In genomic region chr18:62829936-62830335, GRCh38 we compare ENCODE assay signal across 22 cellular contexts.
DNase-seq lines count a peak whose midpoint lies in the region; ATAC-seq and TF ChIP-seq lines count a peak whose summit lies in the region.
"Had no signal": no experiment of that assay in that cellular context is flagged by ENCODE, and none has a peak within 500 bp of the region (broad histone marks: within the 10 kb centered on the region; RNA-seq: fewer than 3 reads in every experiment).

No MANE protein-coding gene starts in this region.

- no peak overlapping the region; the same call in 2 of the 3 replicates for H2BK15ac ChIP-seq in IMR-90 (ENCODE audit: low read depth, low read length)

- peaks cover 3% of the 10 kb centered on the region; the same call in 1 of the 2 replicates for H3K9me1 ChIP-seq in IMR-90 (ENCODE audit: insufficient read depth, low read length)

- no peak overlapping the region for H3K4me2 ChIP-seq in IMR-90 (ENCODE audit: low read depth, low read length)
- H3K4me2 ChIP-seq: KMS-11 had no signal

- no peak overlapping the region for H3K9ac ChIP-seq in IMR-90 (ENCODE audit: low read depth, low read length)
- H3K9ac ChIP-seq: KMS-11 had no signal

- no peak for TF ChIP-seq CTCF in IMR-90 (conservative IDR thresholded peaks at IDR 0.05; ENCODE audit: low read depth, low read length)
- TF ChIP-seq CTCF in brain microvascular endothelial cell (IDR thresholded peaks at IDR 0.05; ENCODE audit: low read depth, low read length, missing control alignments): no peak

- no peak overlapping the region for H2AK9ac ChIP-seq in IMR-90 (replicated peaks; ENCODE audit: low read depth, low read length, poor library complexity)

- H4K91ac ChIP-seq in IMR-90 (ENCODE audit: insufficient read depth, low read depth, low read length): no peak overlapping the region

- in situ Hi-C loops in IMR-90 (cut with MboI; ENCODE audit: low sequenced_read_pairs): no loop called here
- in situ Hi-C loops in brain microvascular endothelial cell (cut with HindIII; ENCODE audit: low pct_ligation_motif_present, low sequenced_read_pairs): no loop called here

- intact Hi-C loops in IMR-90 (cut with micrococcal nuclease): no loop called here
- intact Hi-C loops in activated T-helper 1 cell treated with anti-CD3 and anti-CD28 coated beads, Interleukin-12 subunit alpha, Interleukin-12 subunit beta, Interleukin-2, Interleukin-4 antibody, amounts not matched to agents 30 ng/mL and 10 ng/mL and 1 ng/mL, durations not matched to agents 14 hours and 24 hours and 36 hours (cut with micrococcal nuclease): no loop called here

- no peak overlapping the region for H2BK5ac ChIP-seq in IMR-90 (ENCODE audit: low read depth, low read length, poor library complexity, severe bottlenecking)

- H3K27me3 ChIP-seq in IMR-90 (ENCODE audit: control insufficient read depth, insufficient read depth, low read length) (no peaks in the 10 kb centered on the region), brain microvascular endothelial cell (replicated peaks) (no peaks in the 10 kb centered on the region)
- H3K27me3 ChIP-seq: BE2C, Peyer's patch had no signal

- peaks cover 0 to 23% of the 10 kb centered on the region in 2 experiments; a peak in 3 of 4 replicates for H3K79me1 ChIP-seq in IMR-90 (ENCODE audit: low read depth in 1 of 2, low read length in 2 of 2)

- H3K4me1 ChIP-seq in IMR-90 (ENCODE audit: control insufficient read depth, insufficient read depth, low read length): peaks cover 1% of the 10 kb centered on the region; the same call in 1 of the 2 replicates
- H3K4me1 ChIP-seq: BE2C had no signal

- H2AK5ac ChIP-seq in IMR-90 (ENCODE audit: low read depth, low read length): 0 out of 2 replicates have a peak overlapping the region, but pooled peaks have one; percentile 10

- BruUV-seq in IMR-90 (replicated peaks; lab: Mats Ljungman, UMichigan): no TSS peak

- peaks cover 8% of the 10 kb centered on the region for H3K4me1 Mint-ChIP-seq in activated T-helper 1 cell treated with anti-CD3 and anti-CD28 coated beads, Interleukin-12 subunit alpha, Interleukin-12 subunit beta, Interleukin-2, Interleukin-4 antibody, amounts not matched to agents 30 ng/mL and 10 ng/mL and 1 ng/mL, durations not matched to agents 14 hours and 24 hours and 36 hours (ENCODE audit: low read depth)
- H3K4me1 Mint-ChIP-seq in activated CD8-positive, alpha-beta memory T cell treated with anti-CD3 and anti-CD28 coated beads, Interleukin-2, amount 10 ng/mL, durations not matched to agents 7 days and 5 days: peaks cover 5% of the 10 kb centered on the region

- TF ChIP-seq RAD21 in IMR-90 (IDR thresholded peaks at IDR 0.05; ENCODE audit: low read length): no peak

- no peak overlapping the region for H3K56ac ChIP-seq in IMR-90 (ENCODE audit: extremely low read depth, insufficient read depth, low read length)

- CTCF ChIA-PET in IMR-90 (lab: Yijun Ruan, JAX): interaction anchor here (0.9 kb wide), 1 partner anchor 115 kb away, joined by 3 read pairs; the partner anchor contains the start of gene PHLPP1
- CTCF ChIA-PET in activated CD8-positive, alpha-beta memory T cell treated with anti-CD3 and anti-CD28 coated beads, Interleukin-2, amount 10 ng/mL, durations not matched to agents 7 days and 5 days (lab: Charles Lee): no interaction called here

- no peaks in the 10 kb centered on the region for H3K9me3 ChIP-seq in IMR-90 (ENCODE audit: control insufficient read depth, insufficient read depth, low read length)
- H3K9me3 ChIP-seq: BE2C, Peyer's patch had no signal

- 35% methylated on average over 5 of the region's 7 CpGs; no CpG with 5 or more reads in 1 of the 2 experiments for WGBS in IMR-90 (ENCODE audit: extremely low coverage in 2 of 2, insufficient read length in 1 of 2), 2 experiments

- dilution Hi-C loops in IMR-90 (cut with HindIII; ENCODE audit: low sequenced_read_pairs, unreplicated experiment): no loop called here

- H4K8ac ChIP-seq in IMR-90 (ENCODE audit: low read depth in 2 of 2, low read length in 2 of 2): no peak overlapping the region

- H3K4me3 Mint-ChIP-seq in activated T-helper 1 cell treated with anti-CD3 and anti-CD28 coated beads, Interleukin-12 subunit alpha, Interleukin-12 subunit beta, Interleukin-2, Interleukin-4 antibody, amounts not matched to agents 30 ng/mL and 10 ng/mL and 1 ng/mL, durations not matched to agents 14 hours and 24 hours and 36 hours: no peak overlapping the region
- H3K4me3 Mint-ChIP-seq in activated CD8-positive, alpha-beta memory T cell treated with anti-CD3 and anti-CD28 coated beads, Interleukin-2, amount 10 ng/mL, durations not matched to agents 7 days and 5 days: no peak overlapping the region
- H3K4me3 Mint-ChIP-seq: T-cell had no signal

- H3K18ac ChIP-seq in IMR-90 (ENCODE audit: low read depth, low read length): no peak overlapping the region

- peak; percentile 57 for DNase-seq in EH (ENCODE audit: low read depth)
- peak; percentile 86 for DNase-seq in IMR-90
- DNase-seq in brain microvascular endothelial cell: peak; percentile 63
- DNase-seq in islet precursor cell: peak; percentile 83
- DNase-seq in activated T-helper 1 cell treated with anti-CD3 and anti-CD28 coated beads, Interleukin-12 subunit alpha, Interleukin-12 subunit beta, Interleukin-2, Interleukin-4 antibody, amounts not matched to agents 30 ng/mL and 10 ng/mL and 1 ng/mL, durations not matched to agents 14 hours and 24 hours and 36 hours (ENCODE audit: low spot score): no peak
- no peak for DNase-seq in activated CD8-positive, alpha-beta memory T cell treated with anti-CD3 and anti-CD28 coated beads, Interleukin-2, amount 10 ng/mL, durations not matched to agents 7 days and 5 days
- DNase-seq: BE2C; COR-L47; DMS 273 treated with DMSO at 0.1 percent for 48 hours; DMS79 treated with DMSO at 0.1 percent for 48 hours; H7; NCI-H1092 treated with DMSO at 0.1 percent for 48 hours; NCI-H146; NCI-H2029; NCI-H226; NCI-H510A treated with DMSO at 0.1 percent for 48 hours; NCI-H774; NK-92 treated with Interleukin-12 subunit alpha and Interleukin-12 subunit beta, amount 100 ng/mL, for 24 hours; Peyer's patch; T-cell had no signal

- no peaks in the 10 kb centered on the region for H3K9me3 Mint-ChIP-seq in activated T-helper 1 cell treated with anti-CD3 and anti-CD28 coated beads, Interleukin-12 subunit alpha, Interleukin-12 subunit beta, Interleukin-2, Interleukin-4 antibody, amounts not matched to agents 30 ng/mL and 10 ng/mL and 1 ng/mL, durations not matched to agents 14 hours and 24 hours and 36 hours
- H3K9me3 Mint-ChIP-seq in activated CD8-positive, alpha-beta memory T cell treated with anti-CD3 and anti-CD28 coated beads, Interleukin-2, amount 10 ng/mL, durations not matched to agents 7 days and 5 days (ENCODE audit: low read depth): no peaks in the 10 kb centered on the region
- H3K9me3 Mint-ChIP-seq: T-cell had no signal

- POLR2A ChIA-PET in IMR-90 (lab: Charles Lee; ENCODE audit: unreplicated experiment): no interaction called here

- H2BK20ac ChIP-seq in IMR-90 (ENCODE audit: low read depth, low read length): peak overlapping the region; percentile 41

- H3K27ac ChIP-seq in IMR-90 (ENCODE audit: insufficient read depth, low read length): no peak overlapping the region
- H3K27ac ChIP-seq in brain microvascular endothelial cell: peak overlapping the region; percentile 28
- H3K27ac ChIP-seq: KMS-11, Peyer's patch had no signal

- H3K4me3 ChIP-seq in IMR-90 (ENCODE audit: insufficient read depth, low read depth, low read length): no peak overlapping the region
- no peak overlapping the region for H3K4me3 ChIP-seq in brain microvascular endothelial cell (ENCODE audit: low read depth, low read length)
- H3K4me3 ChIP-seq: Peyer's patch had no signal

- no peak overlapping the region for H3K14ac ChIP-seq in IMR-90 (replicated peaks; ENCODE audit: low read depth, low read length)

- H4K5ac ChIP-seq in IMR-90 (ENCODE audit: low read depth, low read length): no peak overlapping the region

- no peaks in the 10 kb centered on the region for H4K20me1 ChIP-seq in IMR-90 (ENCODE audit: insufficient read depth, low read length)

- H3K27ac Mint-ChIP-seq in activated T-helper 1 cell treated with anti-CD3 and anti-CD28 coated beads, Interleukin-12 subunit alpha, Interleukin-12 subunit beta, Interleukin-2, Interleukin-4 antibody, amounts not matched to agents 30 ng/mL and 10 ng/mL and 1 ng/mL, durations not matched to agents 14 hours and 24 hours and 36 hours: no peak overlapping the region
- H3K27ac Mint-ChIP-seq in activated CD8-positive, alpha-beta memory T cell treated with anti-CD3 and anti-CD28 coated beads, Interleukin-2, amount 10 ng/mL, durations not matched to agents 7 days and 5 days: no peak overlapping the region
- H3K27ac Mint-ChIP-seq: T-cell had no signal

- H3K27me3 Mint-ChIP-seq in activated T-helper 1 cell treated with anti-CD3 and anti-CD28 coated beads, Interleukin-12 subunit alpha, Interleukin-12 subunit beta, Interleukin-2, Interleukin-4 antibody, amounts not matched to agents 30 ng/mL and 10 ng/mL and 1 ng/mL, durations not matched to agents 14 hours and 24 hours and 36 hours (ENCODE audit: insufficient read depth): peaks cover 1% of the 10 kb centered on the region
- H3K27me3 Mint-ChIP-seq in activated CD8-positive, alpha-beta memory T cell treated with anti-CD3 and anti-CD28 coated beads, Interleukin-2, amount 10 ng/mL, durations not matched to agents 7 days and 5 days: no peaks in the 10 kb centered on the region
- H3K27me3 Mint-ChIP-seq: T-cell had no signal

- peak; percentile 86 for ATAC-seq in IMR-90 (ENCODE audit: low read depth)
- no peak for ATAC-seq in GM18505 (IDR thresholded peaks at IDR 0.05; ENCODE audit: unreplicated experiment)
- no peak for ATAC-seq in activated CD8-positive, alpha-beta memory T cell treated with anti-CD3 and anti-CD28 coated beads, Interleukin-2, amount 10 ng/mL, durations not matched to agents 7 days and 5 days
- ATAC-seq: T-cell had no signal

- H3K36me3 ChIP-seq in IMR-90 (ENCODE audit: control insufficient read depth, insufficient read depth, low read length): 0 out of 2 replicates have a peak, but pooled peaks cover 2% of the 10 kb centered on the region
- H3K36me3 ChIP-seq in brain microvascular endothelial cell (replicated peaks): no peaks in the 10 kb centered on the region
- H3K36me3 ChIP-seq: BE2C had no signal

- no peak overlapping the region for H3K4ac ChIP-seq in IMR-90 (ENCODE audit: low read depth, low read length)

- TF ChIP-seq POLR2A in IMR-90 (IDR thresholded peaks at IDR 0.05; ENCODE audit: low read depth, low read length) (no peak), GM18505 (IDR thresholded peaks at IDR 0.05; ENCODE audit: borderline replicate concordance, extremely low read depth, insufficient read depth, insufficient read length) (no peak)

- H3K23ac ChIP-seq in IMR-90 (ENCODE audit: low read depth, low read length): no peak overlapping the region

- H2AFZ ChIP-seq in IMR-90 (replicated peaks; ENCODE audit: low read length, poor library complexity): peak overlapping the region; percentile 1

- H2BK120ac ChIP-seq in IMR-90 (ENCODE audit: low read depth, low read length): 0 out of 2 replicates have a peak overlapping the region, but pooled peaks have one; percentile 59

- H3K36me3 Mint-ChIP-seq in activated T-helper 1 cell treated with anti-CD3 and anti-CD28 coated beads, Interleukin-12 subunit alpha, Interleukin-12 subunit beta, Interleukin-2, Interleukin-4 antibody, amounts not matched to agents 30 ng/mL and 10 ng/mL and 1 ng/mL, durations not matched to agents 14 hours and 24 hours and 36 hours (ENCODE audit: low read depth): no peaks in the 10 kb centered on the region
- peaks cover 16% of the 10 kb centered on the region for H3K36me3 Mint-ChIP-seq in activated CD8-positive, alpha-beta memory T cell treated with anti-CD3 and anti-CD28 coated beads, Interleukin-2, amount 10 ng/mL, durations not matched to agents 7 days and 5 days

Comparison
In these comparisons a context has a peak if more than half of its experiments do, and no peak if none do; other contexts are left out.
1. DNase-seq: peak in EH (single experiment), IMR-90 (single experiment), brain microvascular endothelial cell (single experiment) and islet precursor cell (single experiment); none in activated T-helper 1 cell treated with anti-CD3 and anti-CD28 coated beads, Interleukin-12 subunit alpha, Interleukin-12 subunit beta, Interleukin-2, Interleukin-4 antibody, amounts not matched to agents 30 ng/mL and 10 ng/mL and 1 ng/mL, durations not matched to agents 14 hours and 24 hours and 36 hours (single experiment) and activated CD8-positive, alpha-beta memory T cell treated with anti-CD3 and anti-CD28 coated beads, Interleukin-2, amount 10 ng/mL, durations not matched to agents 7 days and 5 days (single experiment).